In the genomic region with DNA sequence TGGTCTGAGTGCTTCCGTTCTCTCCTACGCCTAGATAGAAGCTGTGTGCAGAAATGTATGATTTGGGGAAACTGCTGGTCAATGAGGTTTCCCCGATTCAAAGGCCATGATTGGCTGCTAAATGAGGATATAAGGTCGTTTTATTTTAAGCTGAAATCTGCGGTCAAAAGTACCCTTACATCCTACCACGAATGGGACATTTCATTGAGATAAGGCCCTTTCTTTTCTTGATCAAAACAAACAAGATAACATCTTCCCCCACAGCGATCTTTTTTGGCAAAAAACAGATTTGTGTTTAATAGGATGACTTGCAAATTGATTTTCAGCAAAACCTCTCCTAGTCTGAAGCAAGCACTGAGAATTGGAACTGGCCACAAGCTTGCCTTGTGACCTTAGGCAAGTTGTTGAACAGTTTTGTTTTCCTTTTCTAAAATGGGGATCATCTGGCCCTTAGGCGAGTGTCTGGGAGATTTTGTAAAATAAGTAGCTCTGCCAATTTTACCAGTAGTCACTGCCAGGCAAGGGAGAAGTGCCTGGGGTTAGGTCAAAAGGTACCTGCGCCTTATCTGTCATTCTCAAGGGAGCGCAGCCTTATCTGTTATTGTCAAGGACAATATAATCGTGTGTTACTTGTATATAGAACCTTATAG, we compare ENCODE assay signal across 8 cellular contexts. TPM values are rescaled to one million over a fixed set of nuclear protein-coding genes. Genes with fewer than 3 reads are reported as not detected.
DNase-seq lines count a peak whose midpoint lies in the region; ATAC-seq and TF ChIP-seq lines count a peak whose summit lies in the region.

No MANE protein-coding gene starts in this region.

- peak overlapping the region; percentile 82 for H3K9ac ChIP-seq in mesenchymal stem cell (ENCODE audit: low read length)

- 77% methylated on average over 8 of the region's 11 CpGs for WGBS in mesenchymal stem cell

- peak overlapping the region; percentile 73 for H3K4me3 Mint-ChIP-seq in Calu3 (ENCODE audit: low read depth, unreplicated experiment)

- peak overlapping the region; percentile 78 for H3K4me3 ChIP-seq in OCI-LY7 (ENCODE audit: low read depth, low read length, poor library complexity, severe bottlenecking)
- H3K4me3 ChIP-seq in dorsolateral prefrontal cortex: peak overlapping the region; percentile 55 to 94 (median 76)
- H3K4me3 ChIP-seq in mesenchymal stem cell (ENCODE audit: insufficient read depth in 1 of 2, low read depth in 1 of 2, low read length in 2 of 2): peak overlapping the region in 1 of 2 experiments; percentile 85

- peaks cover 15% of the 10 kb centered on the region for H3K36me3 ChIP-seq in OCI-LY7 (ENCODE audit: insufficient read depth, low read length)
- H3K36me3 ChIP-seq in mesenchymal stem cell (ENCODE audit: control insufficient read depth in 1 of 2, insufficient read depth in 2 of 2, low read depth in 1 of 2, low read length in 2 of 2): peaks cover 0 to 18% of the 10 kb centered on the region in 2 experiments

- H3K9me2 ChIP-seq in OCI-LY7 (ENCODE audit: insufficient read depth, low read length): no peaks in the 10 kb centered on the region

- H4K8ac ChIP-seq in mesenchymal stem cell (ENCODE audit: low read length): no peak overlapping the region

- no peak for DNase-seq in Calu3
- DNase-seq in OCI-LY7 (ENCODE audit: low spot score): peak; percentile 48
- DNase-seq in dorsolateral prefrontal cortex: no peak
- DNase-seq in mesenchymal stem cell: peak; percentile 22
- no peak for DNase-seq in UCSD-AML1 (lab: John Stamatoyannopoulos, UW; ENCODE audit: unreplicated experiment)
- DNase-seq in T-helper 9 cell: no peak
- DNase-seq in D341Med (ENCODE audit: low spot score): no peak

- H2BK12ac ChIP-seq in mesenchymal stem cell (ENCODE audit: low read length in 2 of 2): no peak overlapping the region

- no peak overlapping the region for H2BK5ac ChIP-seq in mesenchymal stem cell (ENCODE audit: low read depth, low read length, poor library complexity, severe bottlenecking)

- peaks cover 5% of the 10 kb centered on the region for H3K79me1 ChIP-seq in mesenchymal stem cell (replicated peaks; ENCODE audit: low read length, poor library complexity, severe bottlenecking)

- peak; percentile 38 for ATAC-seq in GM21723 (IDR thresholded peaks at IDR 0.05; ENCODE audit: unreplicated experiment)

- H3K18ac ChIP-seq in mesenchymal stem cell (ENCODE audit: low read depth in 1 of 2, low read length in 2 of 2): no peak overlapping the region

- no peak overlapping the region for H3K23ac ChIP-seq in mesenchymal stem cell (ENCODE audit: low read length in 2 of 2)

- no peak overlapping the region for H3K4ac ChIP-seq in mesenchymal stem cell (ENCODE audit: low read depth in 1 of 2, low read length in 2 of 2)

- peaks cover 10% of the 10 kb centered on the region for H3K36me3 Mint-ChIP-seq in Calu3 (ENCODE audit: insufficient read depth, unreplicated experiment)

- peaks cover 25% of the 10 kb centered on the region for H3K4me1 ChIP-seq in OCI-LY7 (ENCODE audit: insufficient read depth, low read length, poor library complexity, severe bottlenecking)
- peaks cover 2% of the 10 kb centered on the region for H3K4me1 ChIP-seq in mesenchymal stem cell (ENCODE audit: control insufficient read depth, insufficient read depth, low read depth, low read length)

- TF ChIP-seq CTCF in Calu3 (IDR thresholded peaks at IDR 0.05; ENCODE audit: unreplicated experiment) (no peak), OCI-LY7 (conservative IDR thresholded peaks at IDR 0.05; ENCODE audit: low read length) (no peak), dorsolateral prefrontal cortex (IDR thresholded peaks at IDR 0.05 in 54 of 56, conservative IDR thresholded peaks at IDR 0.05 in 2 of 56; ENCODE audit: low read depth in 1 of 56, partially characterized antibody in 56 of 56) (no peak)

- H3K79me2 ChIP-seq in OCI-LY7 (ENCODE audit: insufficient read depth, low read depth, low read length): peaks cover 21% of the 10 kb centered on the region; the same call in 1 of the 2 replicates

- H3K9me3 Mint-ChIP-seq in Calu3 (ENCODE audit: low read depth, unreplicated experiment): no peaks in the 10 kb centered on the region

- BruUV-seq in Calu3 (replicated peaks; lab: Mats Ljungman, UMichigan): TSS peak; percentile 58
- BruUV-seq in OCI-LY7 (replicated peaks; lab: Mats Ljungman, UMichigan): TSS peak; percentile 81

- H3K4me1 Mint-ChIP-seq in Calu3 (ENCODE audit: low read depth, unreplicated experiment): peaks cover 15% of the 10 kb centered on the region

- intact Hi-C loops in Calu3 (cut with micrococcal nuclease; ENCODE audit: unreplicated experiment): no loop called here
- intact Hi-C loops in OCI-LY7 (cut with micrococcal nuclease; ENCODE audit: unreplicated experiment): loop anchor here (1.0 kb wide), 2 partner anchors 27 to 107 kb away; partner anchors contain the start of gene AKAP1
- intact Hi-C loops in dorsolateral prefrontal cortex (cut with DNase I): loop anchor here (2.0 to 10.0 kb wide), 3 partner anchors 18 to 109 kb away; partner anchors contain the start of genes AKAP1 (in 2 of the 2) and COIL (in 1 of the 2)

- H3K27me3 ChIP-seq in dorsolateral prefrontal cortex: no peaks in the 10 kb centered on the region
- H3K27me3 ChIP-seq in mesenchymal stem cell (ENCODE audit: control insufficient read depth in 1 of 2, insufficient read depth in 1 of 2, low read length in 2 of 2): peaks cover 0 to 8% of the 10 kb centered on the region in 2 experiments

- H2AFZ ChIP-seq in OCI-LY7 (ENCODE audit: low read length): peak overlapping the region; percentile 68
- H2AFZ ChIP-seq in mesenchymal stem cell (ENCODE audit: low read depth, low read length): no peak overlapping the region

- no peak overlapping the region for H2BK120ac ChIP-seq in mesenchymal stem cell (ENCODE audit: low read depth, low read length)

- no peak overlapping the region for H2AK5ac ChIP-seq in mesenchymal stem cell (ENCODE audit: low read length, severe bottlenecking)

- H3K27ac Mint-ChIP-seq in Calu3 (ENCODE audit: unreplicated experiment): peak overlapping the region; percentile 53

- no peak overlapping the region for H2BK15ac ChIP-seq in mesenchymal stem cell (ENCODE audit: low read depth, poor library complexity, severe bottlenecking)

- peak overlapping the region; percentile 45 for H3K27ac ChIP-seq in OCI-LY7 (ENCODE audit: low read depth, low read length, poor library complexity, severe bottlenecking)
- peak overlapping the region in 52 of 59 donors; percentile 16 to 82 (median 70) for H3K27ac ChIP-seq in dorsolateral prefrontal cortex
- H3K27ac ChIP-seq in mesenchymal stem cell (ENCODE audit: low read length, poor library complexity, severe bottlenecking): no peak overlapping the region

- H3K27me3 Mint-ChIP-seq in Calu3 (ENCODE audit: unreplicated experiment): no peaks in the 10 kb centered on the region

- 0 out of 2 replicates have a peak, but pooled peaks cover 3% of the 10 kb centered on the region for H3K9me3 ChIP-seq in OCI-LY7 (ENCODE audit: low read length)
- no peaks in the 10 kb centered on the region for H3K9me3 ChIP-seq in mesenchymal stem cell (ENCODE audit: control insufficient read depth, low read length)

- CTCF ChIA-PET in Calu3 (lab: Charles Lee) (interaction anchor here (0.6 to 0.7 kb wide), 4 partner anchors 8 to 279 kb away, joined by 4 to 6 read pairs (median 4); no protein-coding TSS in a partner anchor), OCI-LY7 (lab: Charles Lee; ENCODE audit: unreplicated experiment) (interaction anchor here (0.8 to 1.1 kb wide), 2 partner anchors 14 to 21 kb away, joined by 3 read pairs; no protein-coding TSS in a partner anchor)

- POLR2A ChIA-PET in OCI-LY7 (lab: Charles Lee): interaction anchor here (0.6 to 2.6 kb wide), 8 partner anchors 11 to 382 kb away, joined by 3 to 14 read pairs (median 4); no protein-coding TSS in a partner anchor

- H3K14ac ChIP-seq in mesenchymal stem cell (ENCODE audit: low read length in 2 of 2): no peak overlapping the region

- H4K20me1 ChIP-seq in OCI-LY7 (ENCODE audit: insufficient read depth, low read length): no peaks in the 10 kb centered on the region

- no peak overlapping the region for H4K91ac ChIP-seq in mesenchymal stem cell (ENCODE audit: low read length)

- H3K4me2 ChIP-seq in OCI-LY7 (ENCODE audit: low read length) (peak overlapping the region; percentile 91), mesenchymal stem cell (ENCODE audit: low read length, poor library complexity, severe bottlenecking) (peak overlapping the region; percentile 94)

RNA-seq across cellular contexts. Expression of gene SCPEP1, which starts 0.6 kb away (rescaled TPM):
- total RNA-seq in Calu3 (2022) (17.6 and 20.2 TPM in 2 replicates), OCI-LY7 (2022) (43.0 and 48.8 TPM in 2 replicates), dorsolateral prefrontal cortex (100 to 1,000 TPM in 4 of 120 experiments, 10 to 100 TPM in 116; 26.5 to 108 (median 65.4) TPM)
- total RNA-seq in OCI-LY7 (2014; rRNA removed; shearing (Covaris generic)): 36.5 and 48.2 TPM in 2 replicates
- 73.5 TPM for polyA plus RNA-seq in mesenchymal stem cell (2013, experiment 1 of 2)
- polyA plus RNA-seq in mesenchymal stem cell (2013, experiment 2 of 2): 73.3 TPM

RNA-seq across cellular contexts. Expression of gene COIL, which starts 17.7 kb away (rescaled TPM):
- 13.4 and 13.5 TPM in 2 replicates for total RNA-seq in Calu3 (2022)
- total RNA-seq in OCI-LY7 (2014; rRNA removed; shearing (Covaris generic)): 20.5 and 24.8 TPM in 2 replicates
- total RNA-seq in OCI-LY7 (2022): 20.7 and 22.8 TPM in 2 replicates
- 10 to 100 TPM in 116 of 120 experiments, 1 to 10 TPM in 4; 7.0 to 17.4 (median 13.3) TPM for total RNA-seq in dorsolateral prefrontal cortex
- 16.4 TPM for polyA plus RNA-seq in mesenchymal stem cell (2013, experiment 1 of 2)
- 16.8 TPM for polyA plus RNA-seq in mesenchymal stem cell (2013, experiment 2 of 2)

Comparison
In these comparisons a context has a peak if more than half of its experiments do, and no peak if none do; other contexts are left out.
1. DNase-seq: peak in OCI-LY7 (single experiment) and mesenchymal stem cell (single experiment); none in Calu3 (single experiment), dorsolateral prefrontal cortex (0 of 10), UCSD-AML1 (single experiment), T-helper 9 cell (single experiment) and D341Med (single experiment).